11 cellular contexts compared by ENCODE assay signal in genomic region chr17:70629902-70630301, GRCh38.
A peak's percentile ranks its signal among the peaks of the same experiment; 100 is the strongest.
DNase-seq lines count a peak whose midpoint lies in the region; ATAC-seq and TF ChIP-seq lines count a peak whose summit lies in the region.
"Had no signal": no experiment of that assay in that cellular context is flagged by ENCODE, and none has a peak within 500 bp of the region (broad histone marks: within the 10 kb centered on the region; RNA-seq: fewer than 3 reads in every experiment).

No MANE protein-coding gene starts in this region.

- no peak for TF ChIP-seq CTCF in fibroblast of mammary gland (conservative IDR thresholded peaks at IDR 0.05; ENCODE audit: control insufficient read depth, insufficient read depth, low read depth, low read length)

- peak; percentile 2 for DNase-seq in stimulated activated CD4-positive, alpha-beta T cell treated with anti-CD3 and anti-CD28 coated beads, Interleukin-15, amount 100 ng/mL, for 24 hours
- DNase-seq in stimulated activated CD4-positive, alpha-beta T cell treated with anti-CD3 and anti-CD28 coated beads, Interleukin-1b, Interleukin-23, amount 100 ng/mL, for 48 hours, result no peak
- DNase-seq in RPMI7951 (ENCODE audit: low read depth) (peak; percentile 2), fibroblast of mammary gland (ENCODE audit: low read depth) (peak; percentile 4), HUDEP-2 (lab: John Stamatoyannopoulos, UW; ENCODE audit: unreplicated experiment in 76 of 76) (no peak), 8988T (no peak)
- DNase-seq: activated CD4-positive, alpha-beta T cell treated with anti-CD3 and anti-CD28 coated beads for 36 hours; NCI-H774 had no signal

- ATAC-seq in HG03196 (IDR thresholded peaks at IDR 0.05; ENCODE audit: unreplicated experiment), result no peak
- ATAC-seq in GM19463 (IDR thresholded peaks at IDR 0.05; ENCODE audit: unreplicated experiment), result no peak
- ATAC-seq: activated CD4-positive, alpha-beta T cell treated with anti-CD3 and anti-CD28 coated beads for 36 hours had no signal

- H3K4me3 ChIP-seq in fibroblast of mammary gland (ENCODE audit: control insufficient read depth, low read depth, low read length), result no peak overlapping the region
- H3K4me3 ChIP-seq: tibial nerve had no signal

Comparison
In these comparisons a context has a peak if more than half of its experiments do, and no peak if none do; other contexts are left out.
1. DNase-seq: peak in stimulated activated CD4-positive, alpha-beta T cell treated with anti-CD3 and anti-CD28 coated beads, Interleukin-15, amount 100 ng/mL, for 24 hours (single experiment), RPMI7951 (single experiment) and fibroblast of mammary gland (single experiment); none in stimulated activated CD4-positive, alpha-beta T cell treated with anti-CD3 and anti-CD28 coated beads, Interleukin-1b, Interleukin-23, amount 100 ng/mL, for 48 hours (single experiment), HUDEP-2 (0 of 76) and 8988T (single experiment).